In genomic region chr12:98352218-98352811, GRCh38 we compare ENCODE assay signal across 11 cellular contexts.
A peak's percentile ranks its signal among the peaks of the same experiment; 100 is the strongest.
DNase-seq lines count a peak whose midpoint lies in the region; ATAC-seq and TF ChIP-seq lines count a peak whose summit lies in the region.
"Had no signal": no experiment of that assay in that cellular context is flagged by ENCODE, and none has a peak within 500 bp of the region (broad histone marks: within the 10 kb centered on the region; RNA-seq: fewer than 3 reads in every experiment).

No MANE protein-coding gene starts in this region.

- no peak for TF ChIP-seq CTCF in AG10803 (conservative IDR thresholded peaks at IDR 0.05; ENCODE audit: low read length)
- TF ChIP-seq CTCF in fibroblast of mammary gland (conservative IDR thresholded peaks at IDR 0.05; ENCODE audit: control insufficient read depth, insufficient read depth, low read depth, low read length), result no peak

- DNase-seq in AG10803 (ENCODE audit: low read depth) (peak; percentile 70), LoVo (ENCODE audit: low spot score) (peak; percentile 43), fibroblast of mammary gland (ENCODE audit: low read depth) (peak; percentile 87), NCI-H1436 treated with DMSO at 0.1 percent for 48 hours (lab: John Stamatoyannopoulos, UW) (no peak), SHP77 treated with DMSO at 0.1 percent for 48 hours (lab: John Stamatoyannopoulos, UW) (no peak), MV-4-11 (lab: John Stamatoyannopoulos, UW) (no peak)
- DNase-seq: activated effector memory CD4-positive, alpha-beta T cell treated with anti-CD3 and anti-CD28 coated beads, Interleukin-2, amount 50 U/mL, for 16 hours; left ventricle myocardium superior; NCI-H2081 treated with DMSO at 0.1 percent for 48 hours had no signal

- H3K4me3 ChIP-seq in AG10803 (ENCODE audit: low read length) (no peak overlapping the region), fibroblast of mammary gland (ENCODE audit: control insufficient read depth, low read depth, low read length) (no peak overlapping the region)

- ATAC-seq in GM21360 (IDR thresholded peaks at IDR 0.05; ENCODE audit: unreplicated experiment), result peak; percentile 54
- no peak for ATAC-seq in GM21526 (IDR thresholded peaks at IDR 0.05; ENCODE audit: low FRiP score, unreplicated experiment)
- ATAC-seq: left ventricle myocardium superior had no signal

Comparison
In these comparisons a context has a peak if more than half of its experiments do, and no peak if none do; other contexts are left out.
1. DNase-seq: peak in AG10803 (single experiment), LoVo (single experiment) and fibroblast of mammary gland (single experiment); none in NCI-H1436 treated with DMSO at 0.1 percent for 48 hours (single experiment), SHP77 treated with DMSO at 0.1 percent for 48 hours (single experiment) and MV-4-11 (single experiment).